In genomic region chr20:47676219-47676721, GRCh38 we compare ENCODE assay signal across 1 cellular context.
TF ChIP-seq lines count a peak whose summit lies in the region.

No MANE protein-coding gene starts in this region.

TF ChIP-seq in GM23338, 12 proteins besides CTCF, POLR2A, EP300 and RAD21 (continued from another document):
- TF ChIP-seq ZNF462 (CRISPR knock-in tag; IDR thresholded peaks at IDR 0.05), result no peak
- TF ChIP-seq REST (IDR thresholded peaks at IDR 0.05; ENCODE audit: unreplicated experiment), result no peak
- no peak for TF ChIP-seq ZNF331 (CRISPR knock-in tag; IDR thresholded peaks at IDR 0.05; ENCODE audit: low read depth)
- no peak for TF ChIP-seq ZNF114 (CRISPR knock-in tag; IDR thresholded peaks at IDR 0.05)
- TF ChIP-seq EZH2phosphoT487 (IDR thresholded peaks at IDR 0.05; ENCODE audit: unreplicated experiment), result no peak
TF ChIP-seq in GM23338: peak in this region for 0.
